ENCODE assay signal across 8 cellular contexts in the genomic region with DNA sequence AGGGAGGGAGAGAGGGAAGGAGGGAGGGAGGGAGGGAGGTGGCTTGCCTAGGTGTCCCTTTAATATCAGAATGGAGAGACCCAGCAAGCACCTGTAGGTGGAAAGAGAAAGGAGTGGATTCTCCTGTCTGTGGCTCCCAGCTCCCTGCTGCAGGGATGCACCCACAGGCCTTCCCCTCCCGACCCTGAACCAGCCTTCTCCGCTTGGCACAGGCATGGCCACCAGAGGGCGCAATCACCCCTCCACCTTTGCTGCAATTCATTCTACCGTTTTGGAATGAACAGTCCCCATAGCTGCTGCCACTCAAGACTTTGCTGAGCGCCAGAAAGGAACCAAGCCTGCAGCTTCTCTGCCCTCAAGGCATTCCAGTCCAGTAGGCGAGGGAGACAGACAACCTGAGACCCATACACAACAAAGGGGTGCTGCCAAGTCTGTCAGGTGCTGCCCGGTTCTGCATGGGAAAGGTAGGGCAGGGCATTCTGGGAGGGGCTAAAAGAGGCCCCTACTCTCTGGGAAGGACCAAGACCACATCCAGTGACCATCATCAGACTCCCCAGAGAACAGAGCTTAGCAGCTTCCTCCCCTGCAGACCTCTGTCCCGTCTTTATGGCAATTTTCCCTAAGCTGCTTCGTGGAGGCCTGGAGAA. TPM values are rescaled to one million over a fixed set of nuclear protein-coding genes. Genes with fewer than 3 reads are reported as not detected.
DNase-seq lines count a peak whose midpoint lies in the region; ATAC-seq and TF ChIP-seq lines count a peak whose summit lies in the region.

No MANE protein-coding gene starts in this region.

- H3K4me3 Mint-ChIP-seq in mesothelial cell of epicardium, result no peak overlapping the region

- ATAC-seq in HG03565 (IDR thresholded peaks at IDR 0.05; ENCODE audit: unreplicated experiment) (peak; percentile 53), GM19328 (IDR thresholded peaks at IDR 0.05; ENCODE audit: unreplicated experiment) (no peak)

- no peaks in the 10 kb centered on the region for H3K27me3 ChIP-seq in effector memory CD4-positive, alpha-beta T cell (replicated peaks; ENCODE audit: control insufficient read depth, insufficient read depth, low read length, poor library complexity, severe bottlenecking)

- no peaks in the 10 kb centered on the region for H3K27me3 Mint-ChIP-seq in mesothelial cell of epicardium (ENCODE audit: low read depth)

- H3K27ac Mint-ChIP-seq in mesothelial cell of epicardium, result no peak overlapping the region

- peaks cover 10% of the 10 kb centered on the region for H3K4me1 Mint-ChIP-seq in mesothelial cell of epicardium

- no peak overlapping the region for H3K27ac ChIP-seq in effector memory CD4-positive, alpha-beta T cell (ENCODE audit: insufficient read depth, low read length, poor library complexity, severe bottlenecking)

- H3K4me3 ChIP-seq in effector memory CD4-positive, alpha-beta T cell (ENCODE audit: insufficient read depth, low read depth, low read length, poor library complexity, severe bottlenecking), result no peak overlapping the region

- H3K36me3 Mint-ChIP-seq in mesothelial cell of epicardium, result peaks cover 7% of the 10 kb centered on the region

- no peaks in the 10 kb centered on the region for H3K9me3 ChIP-seq in effector memory CD4-positive, alpha-beta T cell (ENCODE audit: control insufficient read depth, low read length)

- H3K36me3 ChIP-seq in effector memory CD4-positive, alpha-beta T cell (ENCODE audit: control insufficient read depth, insufficient read depth, low read length), result no peaks in the 10 kb centered on the region

- no peaks in the 10 kb centered on the region for H3K9me3 Mint-ChIP-seq in mesothelial cell of epicardium

- DNase-seq in ELF-1 (ENCODE audit: low read depth, low spot score) (peak; percentile 92), NOMO-1 treated with dmso at 0.1 percent for 144 hours (lab: John Stamatoyannopoulos, UW; ENCODE audit: unreplicated experiment) (peak; percentile 71), mesothelial cell of epicardium (ENCODE audit: low spot score in 2 of 2, unreplicated experiment in 2 of 2) (peak; percentile 74 to 92)
- DNase-seq in activated CD8-positive, alpha-beta memory T cell treated with anti-CD3 and anti-CD28 coated beads for 4 hours (ENCODE audit: low read depth in 2 of 2), result peak; percentile 74 to 76
- peak; percentile 70 to 80 (median 72) for DNase-seq in effector memory CD4-positive, alpha-beta T cell
- peak; percentile 80 to 89 for DNase-seq in stimulated activated CD8-positive, alpha-beta memory T cell treated with anti-CD3 and anti-CD28 coated beads, Interleukin-2, amount 100 ng/mL, for 48 hours (ENCODE audit: low read depth in 2 of 2)

- peaks cover 92% of the 10 kb centered on the region for H3K4me1 ChIP-seq in effector memory CD4-positive, alpha-beta T cell (ENCODE audit: control insufficient read depth, insufficient read depth, low read length, poor library complexity, severe bottlenecking)

- TF ChIP-seq CTCF in mesothelial cell of epicardium (IDR thresholded peaks at IDR 0.05; ENCODE audit: unreplicated experiment), result peak; percentile 82

RNA-seq across cellular contexts. Expression of a gene that starts 4.9 kb away (rescaled TPM):
- total RNA-seq in mesothelial cell of epicardium, result 0.16 to 0.23 TPM in 2 of 3 replicates, not detected in the other

RNA-seq across cellular contexts. Expression of a gene that starts 18.5 kb away (rescaled TPM):
- 26.6 to 30.6 TPM (median 28.7 TPM) in 3 replicates for total RNA-seq in mesothelial cell of epicardium

RNA-seq across cellular contexts. Expression of a gene that starts 22.5 kb away (rescaled TPM):
- total RNA-seq in mesothelial cell of epicardium, result 32.1 to 34.0 TPM (median 33.2 TPM) in 3 replicates

RNA-seq across cellular contexts. Expression of a gene that starts 25.1 kb away (rescaled TPM):
- total RNA-seq in mesothelial cell of epicardium, result 10.6 to 11.8 TPM (median 11.6 TPM) in 3 replicates

RNA-seq across cellular contexts. Expression of a gene that starts 57.9 kb away (rescaled TPM):
- total RNA-seq in mesothelial cell of epicardium, result 99.0 to 105 TPM (median 101 TPM) in 3 replicates
